Comparison of ENCODE assay signal across 23 cellular contexts in the genomic region with DNA sequence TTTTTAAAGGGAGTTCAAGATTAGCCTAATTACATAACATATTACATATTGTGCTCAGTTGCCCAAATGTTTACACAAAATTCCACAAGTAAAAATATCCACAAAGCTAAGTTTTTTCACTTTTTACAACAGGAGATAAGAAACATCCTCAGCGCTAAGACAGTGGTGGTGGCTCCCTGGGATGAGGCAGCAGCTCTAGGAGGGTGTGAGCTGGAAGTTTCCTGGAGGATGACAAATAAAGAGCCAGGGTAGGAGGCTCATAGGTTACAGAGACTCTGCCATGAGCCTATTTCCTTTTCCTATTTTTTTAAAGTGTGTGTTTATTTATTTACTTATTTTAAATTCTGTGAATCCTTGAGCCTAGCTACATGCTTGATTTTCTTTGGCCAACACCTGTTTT.
"Had no signal": no experiment of that assay in that cellular context is flagged by ENCODE, and none has a peak within 500 bp of the region (broad histone marks: within the 10 kb centered on the region; RNA-seq: fewer than 3 reads in every experiment).

No MANE protein-coding gene starts in this region.

- H3K9ac ChIP-seq: parathyroid adenoma had no signal

- H2AFZ ChIP-seq: parathyroid adenoma had no signal

- H3K4me1 ChIP-seq: lower lobe of right lung, parathyroid adenoma, right atrium auricular region, stomach, thyroid gland, vagina had no signal

- H3K27ac Mint-ChIP-seq: natural killer cell; progenitor cell of endocrine pancreas; stimulated activated effector memory CD8-positive, alpha-beta T cell treated with anti-CD3 and anti-CD28 coated beads, Interleukin-12 subunit alpha, Interleukin-12 subunit beta, amount 100 ng/mL, for 72 hours had no signal

- H3K4me1 Mint-ChIP-seq: natural killer cell; stimulated activated effector memory CD8-positive, alpha-beta T cell treated with anti-CD3 and anti-CD28 coated beads, Interleukin-12 subunit alpha, Interleukin-12 subunit beta, amount 100 ng/mL, for 72 hours had no signal

- DNase-seq: dermis blood vessel endothelial cell; effector memory CD4-positive, alpha-beta T cell; foreskin melanocyte; glutamatergic neuron; hypothalamus; left ventricle myocardium superior; lower lobe of right lung; natural killer cell; stimulated activated CD4-positive, alpha-beta T cell treated with anti-CD3 and anti-CD28 coated beads, Interleukin-2, amount 100 ng/mL, for 24 hours; stimulated activated CD4-positive, alpha-beta T cell treated with anti-CD3 and anti-CD28 coated beads, Interleukin-4, amount 100 ng/mL, for 24 hours; stimulated activated naive CD4-positive, alpha-beta T cell treated with Interleukin-2 at 50 U/mL for 16 hours; stomach; thyroid gland; trophoblast cell had no signal

- H3K9me3 ChIP-seq: esophagus muscularis mucosa, lower lobe of right lung, neutrophil, right atrium auricular region, stomach, thyroid gland, vagina had no signal

- H3K79me2 ChIP-seq: parathyroid adenoma had no signal

- H3K27me3 ChIP-seq: esophagus muscularis mucosa, neutrophil, right atrium auricular region, stomach, thyroid gland, vagina had no signal

- H3K4me3 ChIP-seq: coronary artery, esophagus muscularis mucosa, lower lobe of right lung, right atrium auricular region, stomach, thyroid gland, vagina had no signal

- H3K27ac ChIP-seq: coronary artery, esophagus muscularis mucosa, lower lobe of right lung, neutrophil, parathyroid adenoma, right atrium auricular region, stomach, thyroid gland, vagina had no signal

- H3K27me3 Mint-ChIP-seq: progenitor cell of endocrine pancreas had no signal

- H3K36me3 ChIP-seq: esophagus muscularis mucosa, lower lobe of right lung, neutrophil, right atrium auricular region, stomach, thyroid gland, vagina had no signal

- H3K4me3 Mint-ChIP-seq: natural killer cell; stimulated activated effector memory CD8-positive, alpha-beta T cell treated with anti-CD3 and anti-CD28 coated beads, Interleukin-12 subunit alpha, Interleukin-12 subunit beta, amount 100 ng/mL, for 72 hours had no signal

- ATAC-seq: left ventricle myocardium superior; lower lobe of right lung; natural killer cell; sciatic nerve; stimulated activated effector memory CD8-positive, alpha-beta T cell treated with anti-CD3 and anti-CD28 coated beads, Interleukin-12 subunit alpha, Interleukin-12 subunit beta, amount 100 ng/mL, for 72 hours had no signal

- H3K36me3 Mint-ChIP-seq: natural killer cell; stimulated activated effector memory CD8-positive, alpha-beta T cell treated with anti-CD3 and anti-CD28 coated beads, Interleukin-12 subunit alpha, Interleukin-12 subunit beta, amount 100 ng/mL, for 72 hours had no signal
